Comparison of ENCODE assay signal across 35 cellular contexts in genomic region chr20:8642247-8642646, GRCh38.
"Had no signal": no experiment of that assay in that cellular context is flagged by ENCODE, and none has a peak within 500 bp of the region (broad histone marks: within the 10 kb centered on the region; RNA-seq: fewer than 3 reads in every experiment).

No MANE protein-coding gene starts in this region.

- H3K27ac ChIP-seq: brain microvascular endothelial cell, Peyer's patch, WERI-Rb-1 had no signal

- H3K4me3 ChIP-seq: Peyer's patch had no signal

- ATAC-seq: activated CD8-positive, alpha-beta memory T cell treated with anti-CD3 and anti-CD28 coated beads, Interleukin-2, amount 10 ng/mL, durations not matched to agents 7 days and 5 days; PC-3; Right ventricle myocardium inferior; SK-N-SH treated with all-trans-retinoic acid at 6 μM for 48 hours had no signal

- H3K9me3 ChIP-seq: Peyer's patch had no signal

- H3K4me1 Mint-ChIP-seq: activated CD4-positive, alpha-beta memory T cell treated with anti-CD3 and anti-CD28 coated beads, Interleukin-2, amount 10 ng/mL, durations not matched to agents 7 days and 5 days; activated CD8-positive, alpha-beta memory T cell treated with anti-CD3 and anti-CD28 coated beads, Interleukin-2, amount 10 ng/mL, durations not matched to agents 7 days and 5 days; activated naive CD8-positive, alpha-beta T cell treated with anti-CD3 and anti-CD28 coated beads for 36 hours had no signal

- H3K27ac Mint-ChIP-seq: activated CD4-positive, alpha-beta memory T cell treated with anti-CD3 and anti-CD28 coated beads, Interleukin-2, amount 10 ng/mL, durations not matched to agents 7 days and 5 days; activated CD8-positive, alpha-beta memory T cell treated with anti-CD3 and anti-CD28 coated beads, Interleukin-2, amount 10 ng/mL, durations not matched to agents 7 days and 5 days; activated naive CD8-positive, alpha-beta T cell treated with anti-CD3 and anti-CD28 coated beads for 36 hours had no signal

- H3K4me3 Mint-ChIP-seq: activated CD4-positive, alpha-beta memory T cell treated with anti-CD3 and anti-CD28 coated beads, Interleukin-2, amount 10 ng/mL, durations not matched to agents 7 days and 5 days; activated CD8-positive, alpha-beta memory T cell treated with anti-CD3 and anti-CD28 coated beads, Interleukin-2, amount 10 ng/mL, durations not matched to agents 7 days and 5 days; activated naive CD8-positive, alpha-beta T cell treated with anti-CD3 and anti-CD28 coated beads for 36 hours had no signal

- H3K36me3 ChIP-seq: brain microvascular endothelial cell, Peyer's patch, WERI-Rb-1 had no signal

- H3K27me3 Mint-ChIP-seq: activated CD4-positive, alpha-beta memory T cell treated with anti-CD3 and anti-CD28 coated beads, Interleukin-2, amount 10 ng/mL, durations not matched to agents 7 days and 5 days; activated CD8-positive, alpha-beta memory T cell treated with anti-CD3 and anti-CD28 coated beads, Interleukin-2, amount 10 ng/mL, durations not matched to agents 7 days and 5 days; activated naive CD8-positive, alpha-beta T cell treated with anti-CD3 and anti-CD28 coated beads for 36 hours had no signal

- H3K36me3 Mint-ChIP-seq: activated CD8-positive, alpha-beta memory T cell treated with anti-CD3 and anti-CD28 coated beads, Interleukin-2, amount 10 ng/mL, durations not matched to agents 7 days and 5 days; activated naive CD8-positive, alpha-beta T cell treated with anti-CD3 and anti-CD28 coated beads for 36 hours had no signal

- H3K9me3 Mint-ChIP-seq: activated naive CD8-positive, alpha-beta T cell treated with anti-CD3 and anti-CD28 coated beads for 36 hours had no signal

- H3K27me3 ChIP-seq: brain microvascular endothelial cell, Peyer's patch had no signal

- H3K4me1 ChIP-seq: Peyer's patch had no signal

- DNase-seq: activated CD4-positive, alpha-beta memory T cell treated with anti-CD3 and anti-CD28 coated beads, Interleukin-2, amount 10 ng/mL, durations not matched to agents 7 days and 5 days; activated CD4-positive, alpha-beta T cell treated with anti-CD3 and anti-CD28 coated beads for 1 hour; activated CD4-positive, alpha-beta T cell treated with anti-CD3 and anti-CD28 coated beads for 48 hours; activated CD4-positive, CD25-positive, alpha-beta regulatory T cell; activated CD8-positive, alpha-beta memory T cell treated with anti-CD3 and anti-CD28 coated beads for 24 hours; activated CD8-positive, alpha-beta memory T cell treated with anti-CD3 and anti-CD28 coated beads, Interleukin-2, amount 10 ng/mL, durations not matched to agents 7 days and 5 days; activated CD8-positive, alpha-beta memory T cell treated with anti-CD3 and anti-CD28 coated beads, Interleukin-2, amount 50 U/mL, for 48 hours; activated effector memory CD4-positive, alpha-beta T cell treated with Interleukin-2 at 50 U/mL for 16 hours; activated naive CD4-positive, alpha-beta T cell treated with anti-CD3 and anti-CD28 coated beads, Interleukin-2, amount 50 U/mL, for 16 hours; activated naive CD8-positive, alpha-beta T cell treated with anti-CD3 and anti-CD28 coated beads for 36 hours; activated T-cell treated with anti-CD3 and anti-CD28 coated beads, Interleukin-2, amount 50 U/mL, for 48 hours; amniotic stem cell; aorta; brain microvascular endothelial cell; Kasumi-1; KG1; MM.1S; MV-4-11; NCI-H1092; NCI-H1436 treated with DMSO at 0.1 percent for 48 hours; NCI-H1694 treated with DMSO at 0.1 percent for 48 hours; NCI-H2029; NCI-H345; NCI-H524 treated with DMSO at 0.1 percent for 48 hours; NK-92 treated with Interleukin-12 subunit alpha and Interleukin-12 subunit beta, amount 100 ng/mL, for 24 hours; PC-3; Peyer's patch; RPMI8226; SIG-M5; T-helper 1 cell; T-helper 2 cell; T-helper 9 cell; WERI-Rb-1 had no signal
